ENCODE assay signal across 8 cellular contexts in the genomic region with DNA sequence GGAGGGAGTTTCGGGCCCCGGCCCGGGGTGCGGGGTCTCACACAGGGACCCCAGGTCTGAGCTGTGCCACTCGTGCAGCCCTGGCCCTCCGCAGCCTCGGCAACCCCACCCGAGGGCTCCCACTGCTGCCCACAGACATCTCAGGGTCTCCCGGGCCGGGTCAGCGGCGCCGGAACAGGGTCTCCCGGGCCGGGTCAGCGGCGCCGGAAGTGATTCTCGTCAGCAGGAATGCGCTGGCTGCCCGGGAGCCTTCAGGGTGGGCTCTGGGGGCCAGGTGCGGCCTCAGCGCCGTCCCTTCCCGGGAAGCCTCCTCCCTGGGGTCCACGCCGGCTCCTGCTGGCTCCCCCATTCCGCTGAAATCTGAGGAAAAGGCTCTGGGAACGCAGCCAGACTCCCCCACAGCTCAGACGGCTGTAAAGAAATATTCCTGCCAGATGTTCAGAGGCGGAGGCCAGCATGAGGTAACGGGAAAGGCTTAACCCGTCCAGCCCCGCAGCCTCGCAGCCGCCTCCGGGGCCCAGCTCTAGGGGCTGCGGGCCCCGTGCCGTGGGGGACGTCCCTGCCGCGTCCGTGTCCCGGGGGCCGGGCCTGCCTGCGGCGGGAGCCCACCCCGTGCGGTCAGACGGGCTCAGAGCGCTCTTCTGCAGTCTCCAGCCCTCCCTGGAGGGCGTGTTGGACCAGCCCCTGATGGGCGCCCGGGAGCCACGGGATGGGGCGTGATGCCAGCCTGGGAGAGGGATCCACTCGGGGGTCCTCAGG. TPM values are rescaled to one million over a fixed set of nuclear protein-coding genes. Genes with fewer than 3 reads are reported as not detected.
DNase-seq lines count a peak whose midpoint lies in the region; ATAC-seq and TF ChIP-seq lines count a peak whose summit lies in the region.

No MANE protein-coding gene starts in this region.

- no peak for DNase-seq in BJ (ENCODE audit: low read depth)
- DNase-seq in Jurkat, Clone E6-1 (ENCODE audit: low read depth, low spot score), result no peak
- no peak for DNase-seq in chondrocyte (ENCODE audit: low spot score)
- no peak for DNase-seq in lung (ENCODE audit: low spot score)
- peak; percentile 52 for DNase-seq in transverse colon
- no peak for DNase-seq in HT-29 (ENCODE audit: low spot score)
- no peak for DNase-seq in activated CD4-positive, CD25-positive, alpha-beta regulatory T cell treated with anti-CD3 and anti-CD28 coated beads, Interleukin-2, amount 50 U/mL, for 72 hours

- WGBS in lung, 2 donors, result 1 to 4% methylated on average over 43 to 58 of the region's 58 CpGs
- 9% methylated on average over 46 of the region's 58 CpGs; no CpG with 5 or more reads in 1 of the 2 donors for WGBS in transverse colon (ENCODE audit: low coverage in 1 of 2), 2 donors

- POLR2A ChIA-PET in BJ (lab: Charles Lee), result interaction anchor here (0.8 to 1.2 kb wide), 2 partner anchors 10 to 11 kb away, joined by 3 to 4 read pairs; no protein-coding TSS in a partner anchor

- H3K36me3 Mint-ChIP-seq in chondrocyte (ENCODE audit: low read depth), result no peaks in the 10 kb centered on the region

- peak overlapping the region; percentile 71 for H3K27ac Mint-ChIP-seq in chondrocyte (ENCODE audit: unreplicated experiment)

- CTCF ChIA-PET in BJ (lab: Yijun Ruan, JAX), result interaction anchor here (0.6 to 5.7 kb wide), 30 partner anchors 9 to 905 kb away, joined by 3 to 64 read pairs (median 4); a partner anchor contains a TSS

- H3K27me3 ChIP-seq in BJ (ENCODE audit: control insufficient read depth, insufficient read depth, low read length) (no peaks in the 10 kb centered on the region), lung (ENCODE audit: control insufficient read depth, insufficient read depth) (no peaks in the 10 kb centered on the region), transverse colon (peaks cover 56% of the 10 kb centered on the region)

- no peak for TF ChIP-seq POLR2A in transverse colon (IDR thresholded peaks at IDR 0.05)

- H3K27ac ChIP-seq in lung (ENCODE audit: low read depth in 1 of 2, low read length in 1 of 2), result peak overlapping the region; percentile 60 to 83
- peak overlapping the region; percentile 87 to 96 (median 90) for H3K27ac ChIP-seq in transverse colon

- TF ChIP-seq EP300 in transverse colon (IDR thresholded peaks at IDR 0.05; ENCODE audit: low read depth), result no peak

- peak overlapping the region; percentile 38 for H3K4me3 ChIP-seq in BJ (ENCODE audit: low read depth, low read length)
- H3K4me3 ChIP-seq in Jurkat, Clone E6-1 (ENCODE audit: low read length), result peak overlapping the region; percentile 64
- peak overlapping the region; percentile 14 for H3K4me3 ChIP-seq in lung
- peak overlapping the region; percentile 31 to 57 (median 36) for H3K4me3 ChIP-seq in transverse colon

- H3K4me1 Mint-ChIP-seq in chondrocyte (ENCODE audit: low read depth), result peaks cover 48% of the 10 kb centered on the region

- TF ChIP-seq CTCF in BJ (IDR thresholded peaks at IDR 0.05; ENCODE audit: insufficient read depth, low read depth, low read length) (no peak), chondrocyte (IDR thresholded peaks at IDR 0.05) (no peak), lung (IDR thresholded peaks at IDR 0.05; ENCODE audit: control extremely low read depth, extremely low read depth) (no peak), transverse colon (IDR thresholded peaks at IDR 0.05) (no peak)

- ATAC-seq in lung (ENCODE audit: insufficient read depth, low FRiP score), result peak; percentile 36
- no peak for ATAC-seq in GM18867 (IDR thresholded peaks at IDR 0.05; ENCODE audit: unreplicated experiment)

- H3K4me1 ChIP-seq in lung (ENCODE audit: control insufficient read depth in 2 of 2, insufficient read depth in 2 of 2, low read length in 2 of 2) (peaks cover 0 to 2% of the 10 kb centered on the region in 2 donors), transverse colon (peaks cover 45 to 63% (median 47%) of the 10 kb centered on the region in 4 donors)

- H3K9me3 ChIP-seq in lung (ENCODE audit: control insufficient read depth in 2 of 2, insufficient read depth in 1 of 2, low read length in 1 of 2) (no peaks in the 10 kb centered on the region), transverse colon (no peaks in the 10 kb centered on the region)

- in situ Hi-C loops in transverse colon (cut with MboI; ENCODE audit: low pct_ligation_motif_present in 1 of 4, low pct_unique_long_range_greater_than_20kb in 1 of 4, low sequenced_read_pairs in 3 of 4), result loop anchor here in 1 of 4 donors (25.0 kb wide), 1 partner anchor 139 kb away; no protein-coding TSS in a partner anchor

- H3K4me3 Mint-ChIP-seq in chondrocyte (ENCODE audit: unreplicated experiment), result peak overlapping the region; percentile 66

- intact Hi-C loops in transverse colon (cut with DNase I; ENCODE audit: low total_unique reads), result loop anchor here (1.0 to 10.0 kb wide), 3 partner anchors 52 to 139 kb away; a partner anchor contains a TSS

- H3K36me3 ChIP-seq in BJ (ENCODE audit: control insufficient read depth, insufficient read depth, low read length) (no peaks in the 10 kb centered on the region), lung (ENCODE audit: control insufficient read depth in 2 of 2, insufficient read depth in 2 of 2, low read length in 2 of 2) (no peaks in the 10 kb centered on the region), transverse colon (no peaks in the 10 kb centered on the region)

- no peaks in the 10 kb centered on the region for H3K27me3 Mint-ChIP-seq in chondrocyte (ENCODE audit: low read depth)

- H3K9me3 Mint-ChIP-seq in chondrocyte (ENCODE audit: low read depth), result no peaks in the 10 kb centered on the region

RNA-seq across cellular contexts. Expression of a gene that starts 8.7 kb away (rescaled TPM):
- 220 and 672 TPM in 2 replicates for polyA plus RNA-seq in BJ (2011; rRNA removed)
- polyA minus RNA-seq in BJ (2011; rRNA and poly(A)+ RNA removed), result 103 and 155 TPM in 2 replicates
- 2.7 TPM for polyA plus RNA-seq in Jurkat, Clone E6-1 (2012; ENCODE audit: insufficient read depth, insufficient read length)
- total RNA-seq in chondrocyte, result 994 to 1,063 TPM (median 1,052 TPM) in 3 replicates
- total RNA-seq in lung, result 100 to 1,000 TPM; 224 to 399 TPM
- 100 to 1,000 TPM; 107 to 120 TPM for polyA plus RNA-seq in lung
- 100 to 1,000 TPM; 166 to 580 (median 346) TPM for total RNA-seq in transverse colon
- total RNA-seq in HT-29 (2014; rRNA removed; shearing (Covaris generic)), result 1.1 and 4.4 TPM in 2 replicates

Comparison
In these comparisons a context has a peak if more than half of its experiments do, and no peak if none do; other contexts are left out.
1. H3K4me3 ChIP-seq: peak in every context shown above with its lines; median percentile 64 in Jurkat, Clone E6-1; 38 in BJ; 36 in transverse colon; 14 in lung.
2. RNA of a gene that starts 8.7 kb away (total RNA-seq): 994 to 1,063 TPM in chondrocyte, 166 to 580 TPM in transverse colon and 224 to 399 TPM in lung; 1.1 to 4.4 TPM in HT-29; every median in the first group is over 10 times any median in the second.